Comparison of ENCODE assay signal across 18 cellular contexts in genomic region chr5:173300389-173301047, GRCh38. TPM values are rescaled to one million over a fixed set of nuclear protein-coding genes. Genes with fewer than 3 reads are reported as not detected.
DNase-seq lines count a peak whose midpoint lies in the region; ATAC-seq, FAIRE-seq and TF ChIP-seq lines count a peak whose summit lies in the region.
"Had no signal": no experiment of that assay in that cellular context is flagged by ENCODE, and none has a peak within 500 bp of the region (broad histone marks: within the 10 kb centered on the region; RNA-seq: fewer than 3 reads in every experiment).

No MANE protein-coding gene starts in this region.

- no peak overlapping the region for H3K56ac ChIP-seq in IMR-90 (ENCODE audit: extremely low read depth, insufficient read depth, low read length)

- H3K36me3 ChIP-seq in IMR-90 (ENCODE audit: control insufficient read depth, insufficient read depth, low read length) (no peaks in the 10 kb centered on the region), K562 (ENCODE audit: control insufficient read depth, insufficient read depth, low read length) (no peaks in the 10 kb centered on the region), spleen (no peaks in the 10 kb centered on the region)
- H3K36me3 ChIP-seq: BE2C had no signal

- 85% methylated on average over 2 of the region's 6 CpGs; no CpG with 5 or more reads in 1 of the 2 experiments for WGBS in IMR-90 (ENCODE audit: extremely low coverage in 2 of 2, insufficient read length in 1 of 2), 2 experiments
- WGBS in K562 (ENCODE audit: insufficient coverage, low coverage, missing lambda C conversion rate), result 60% methylated on average over 6 of the region's 6 CpGs
- 74 to 80% (median 76%) methylated on average over 6 of the region's 6 CpGs for WGBS in spleen, 5 donors

- H3K4me2 ChIP-seq in IMR-90 (ENCODE audit: low read depth, low read length) (no peak overlapping the region), K562 (ENCODE audit: insufficient read depth, low read length) (no peak overlapping the region)

- H4K5ac ChIP-seq in IMR-90 (ENCODE audit: low read depth, low read length), result no peak overlapping the region

- peaks cover 3% of the 10 kb centered on the region; the same call in 1 of the 2 replicates for H4K20me1 ChIP-seq in IMR-90 (ENCODE audit: insufficient read depth, low read length)
- no peaks in the 10 kb centered on the region for H4K20me1 ChIP-seq in K562 (replicated peaks; ENCODE audit: control insufficient read depth, insufficient read depth, low read length)

- no peak overlapping the region for H3K23ac ChIP-seq in IMR-90 (ENCODE audit: low read depth, low read length)

- no peak overlapping the region for H4K8ac ChIP-seq in IMR-90 (ENCODE audit: low read depth in 2 of 2, low read length in 2 of 2)

- H2AK5ac ChIP-seq in IMR-90 (ENCODE audit: low read depth, low read length), result 0 out of 2 replicates have a peak overlapping the region, but pooled peaks have one; percentile 53

- no peak overlapping the region for H2AK9ac ChIP-seq in IMR-90 (replicated peaks; ENCODE audit: low read depth, low read length, poor library complexity)

- H2BK20ac ChIP-seq in IMR-90 (ENCODE audit: low read depth, low read length), result no peak overlapping the region

- H3K27ac Mint-ChIP-seq in nephron, result peak overlapping the region in 2 of 3 experiments; percentile 76 to 83
- no peak overlapping the region for H3K27ac Mint-ChIP-seq in activated T-helper 1 cell treated with anti-CD3 and anti-CD28 coated beads, Interleukin-12 subunit alpha, Interleukin-12 subunit beta, Interleukin-2, Interleukin-4 antibody, amounts not matched to agents 30 ng/mL and 10 ng/mL and 1 ng/mL, durations not matched to agents 14 hours and 24 hours and 36 hours
- H3K27ac Mint-ChIP-seq: H9 had no signal

- POLR2A ChIA-PET in IMR-90 (lab: Charles Lee; ENCODE audit: unreplicated experiment), result no interaction called here
- POLR2A ChIA-PET in K562 (lab: Yijun Ruan, JAX), result interaction anchor here (0.5 to 0.6 kb wide), 2 partner anchors 28 to 784 kb away, joined by 3 to 4 read pairs; partner anchors contain the start of gene STC2

- BruUV-seq in IMR-90 (replicated peaks; lab: Mats Ljungman, UMichigan) (no TSS peak), K562 (replicated peaks; lab: Mats Ljungman, UMichigan) (no TSS peak)

- no peak for TF ChIP-seq EP300 in K562 (IDR thresholded peaks at IDR 0.05; ENCODE audit: low read length)

- H3K4me1 Mint-ChIP-seq in nephron, result peaks cover 68% of the 10 kb centered on the region
- no peaks in the 10 kb centered on the region for H3K4me1 Mint-ChIP-seq in activated T-helper 1 cell treated with anti-CD3 and anti-CD28 coated beads, Interleukin-12 subunit alpha, Interleukin-12 subunit beta, Interleukin-2, Interleukin-4 antibody, amounts not matched to agents 30 ng/mL and 10 ng/mL and 1 ng/mL, durations not matched to agents 14 hours and 24 hours and 36 hours (ENCODE audit: low read depth)

- TF ChIP-seq CTCF in IMR-90 (conservative IDR thresholded peaks at IDR 0.05; ENCODE audit: low read depth, low read length), result no peak
- TF ChIP-seq CTCF in K562 (IDR thresholded peaks at IDR 0.05 in 2 of 3, conservative IDR thresholded peaks at IDR 0.05 in 1 of 3; ENCODE audit: insufficient read depth in 2 of 3, low read depth in 1 of 3, low read length in 3 of 3), result no peak
- no peak for TF ChIP-seq CTCF in nephron (IDR thresholded peaks at IDR 0.05; ENCODE audit: unreplicated experiment in 3 of 3)
- no peak for TF ChIP-seq CTCF in spleen (IDR thresholded peaks at IDR 0.05 in 8 of 11, conservative IDR thresholded peaks at IDR 0.05 in 3 of 11)

- ATAC-seq in IMR-90 (ENCODE audit: low read depth) (no peak), K562 (no peak), HG02981 (IDR thresholded peaks at IDR 0.05; ENCODE audit: unreplicated experiment) (no peak)
- ATAC-seq: GM12878, Panc1 had no signal

- intact Hi-C loops in IMR-90 (cut with micrococcal nuclease), result no loop called here
- intact Hi-C loops in K562 (cut with micrococcal nuclease), result no loop called here
- intact Hi-C loops in spleen (cut with DNase I; ENCODE audit: low total_unique reads), result no loop called here
- intact Hi-C loops in activated T-helper 1 cell treated with anti-CD3 and anti-CD28 coated beads, Interleukin-12 subunit alpha, Interleukin-12 subunit beta, Interleukin-2, Interleukin-4 antibody, amounts not matched to agents 30 ng/mL and 10 ng/mL and 1 ng/mL, durations not matched to agents 14 hours and 24 hours and 36 hours (cut with micrococcal nuclease), result no loop called here

- no peaks in the 10 kb centered on the region for H3K9me3 Mint-ChIP-seq in nephron
- no peaks in the 10 kb centered on the region for H3K9me3 Mint-ChIP-seq in activated T-helper 1 cell treated with anti-CD3 and anti-CD28 coated beads, Interleukin-12 subunit alpha, Interleukin-12 subunit beta, Interleukin-2, Interleukin-4 antibody, amounts not matched to agents 30 ng/mL and 10 ng/mL and 1 ng/mL, durations not matched to agents 14 hours and 24 hours and 36 hours
- H3K9me3 Mint-ChIP-seq: H9 had no signal

- peaks cover 18% of the 10 kb centered on the region for H3K4me1 ChIP-seq in IMR-90 (ENCODE audit: control insufficient read depth, insufficient read depth, low read length)
- peaks cover 27 to 28% of the 10 kb centered on the region in 2 experiments for H3K4me1 ChIP-seq in K562 (replicated peaks in 1 of 2; ENCODE audit: control insufficient read depth in 2 of 2, insufficient read depth in 2 of 2, low read length in 2 of 2)
- H3K4me1 ChIP-seq in spleen, result peaks cover 0 to 6% (median 0%) of the 10 kb centered on the region in 6 donors
- H3K4me1 ChIP-seq: BE2C had no signal

- H2BK5ac ChIP-seq in IMR-90 (ENCODE audit: low read depth, low read length, poor library complexity, severe bottlenecking), result no peak overlapping the region

- TF ChIP-seq RAD21 in IMR-90 (IDR thresholded peaks at IDR 0.05; ENCODE audit: low read length) (no peak), K562 (CRISPR knock-in tag; conservative IDR thresholded peaks at IDR 0.05 in 1 of 2, IDR thresholded peaks at IDR 0.05 in 1 of 2) (no peak)

- H3K27me3 ChIP-seq in IMR-90 (ENCODE audit: control insufficient read depth, insufficient read depth, low read length) (no peaks in the 10 kb centered on the region), K562 (ENCODE audit: control insufficient read depth in 2 of 2, insufficient read depth in 2 of 2, low read length in 2 of 2) (no peaks in the 10 kb centered on the region), spleen (replicated peaks in 1 of 7) (peaks cover 0 to 45% (median 0%) of the 10 kb centered on the region in 7 donors)
- H3K27me3 ChIP-seq: BE2C had no signal

- no peak overlapping the region for H3K18ac ChIP-seq in IMR-90 (ENCODE audit: low read depth, low read length)

- H3K27ac ChIP-seq in IMR-90 (ENCODE audit: insufficient read depth, low read length) (no peak overlapping the region), K562 (ENCODE audit: extremely low read depth, low read depth, low read length) (no peak overlapping the region), spleen (peak overlapping the region in 6 of 8 donors; percentile 38 to 70 (median 59))

- no peak overlapping the region for H3K9ac ChIP-seq in IMR-90 (ENCODE audit: low read depth, low read length)
- H3K9ac ChIP-seq in K562 (ENCODE audit: insufficient read depth in 1 of 2, low read depth in 2 of 2, low read length in 2 of 2), result no peak overlapping the region

- FAIRE-seq in K562 (lab: Jason Lieb, UNC), result no peak
- FAIRE-seq: GM12878 had no signal

- in situ Hi-C loops in IMR-90 (cut with MboI; ENCODE audit: low sequenced_read_pairs), result no loop called here
- in situ Hi-C loops in K562 (cut with MboI), result no loop called here

- no peak overlapping the region for H3K4me3 Mint-ChIP-seq in nephron
- H3K4me3 Mint-ChIP-seq in activated T-helper 1 cell treated with anti-CD3 and anti-CD28 coated beads, Interleukin-12 subunit alpha, Interleukin-12 subunit beta, Interleukin-2, Interleukin-4 antibody, amounts not matched to agents 30 ng/mL and 10 ng/mL and 1 ng/mL, durations not matched to agents 14 hours and 24 hours and 36 hours, result no peak overlapping the region
- H3K4me3 Mint-ChIP-seq: H9 had no signal

- dilution Hi-C loops in IMR-90 (cut with HindIII; ENCODE audit: low sequenced_read_pairs, unreplicated experiment), result no loop called here

- H2AFZ ChIP-seq in IMR-90 (replicated peaks; ENCODE audit: low read length, poor library complexity) (no peak overlapping the region), K562 (ENCODE audit: low read depth, low read length) (no peak overlapping the region)

- H3K4me3 ChIP-seq in IMR-90 (ENCODE audit: insufficient read depth, low read depth, low read length) (no peak overlapping the region), K562 (no peak overlapping the region), spleen (no peak overlapping the region)
- H3K4me3 ChIP-seq: GM12878 had no signal

- H3K9me1 ChIP-seq in IMR-90 (ENCODE audit: insufficient read depth, low read length), result peaks cover 7% of the 10 kb centered on the region; the same call in 1 of the 2 replicates
- no peaks in the 10 kb centered on the region for H3K9me1 ChIP-seq in K562 (ENCODE audit: control insufficient read depth, insufficient read depth, low read length)

- H3K9me3 ChIP-seq in IMR-90 (ENCODE audit: control insufficient read depth, insufficient read depth, low read length) (no peaks in the 10 kb centered on the region), K562 (replicated peaks; ENCODE audit: control insufficient read depth, insufficient read depth, low read depth, low read length) (no peaks in the 10 kb centered on the region), spleen (no peaks in the 10 kb centered on the region)
- H3K9me3 ChIP-seq: BE2C had no signal

- H4K91ac ChIP-seq in IMR-90 (ENCODE audit: insufficient read depth, low read depth, low read length), result no peak overlapping the region

- H2BK15ac ChIP-seq in IMR-90 (ENCODE audit: low read depth, low read length), result no peak overlapping the region

- H3K79me1 ChIP-seq in IMR-90 (ENCODE audit: low read depth in 1 of 2, low read length in 2 of 2), result no peaks in the 10 kb centered on the region

- H3K27me3 Mint-ChIP-seq in nephron (ENCODE audit: low read depth), result peaks cover 16% of the 10 kb centered on the region
- H3K27me3 Mint-ChIP-seq in activated T-helper 1 cell treated with anti-CD3 and anti-CD28 coated beads, Interleukin-12 subunit alpha, Interleukin-12 subunit beta, Interleukin-2, Interleukin-4 antibody, amounts not matched to agents 30 ng/mL and 10 ng/mL and 1 ng/mL, durations not matched to agents 14 hours and 24 hours and 36 hours (ENCODE audit: insufficient read depth), result peaks cover 34% of the 10 kb centered on the region

- H2BK120ac ChIP-seq in IMR-90 (ENCODE audit: low read depth, low read length), result no peak overlapping the region; the same call in 1 of the 2 replicates

- 0 out of 2 replicates have a peak overlapping the region, but pooled peaks have one; percentile 2 for H3K4ac ChIP-seq in IMR-90 (ENCODE audit: low read depth, low read length)

- CTCF ChIA-PET in IMR-90 (lab: Yijun Ruan, JAX), result interaction anchor here (1.1 kb wide), 1 partner anchor 31 kb away, joined by 4 read pairs; no protein-coding TSS in a partner anchor
- CTCF ChIA-PET in K562 (lab: Yijun Ruan, JAX; ENCODE audit: low intra/inter-chr PET ratio), result no interaction called here

- H3K14ac ChIP-seq in IMR-90 (replicated peaks; ENCODE audit: low read depth, low read length), result no peak overlapping the region

- H3K36me3 Mint-ChIP-seq in nephron (ENCODE audit: low read depth), result no peaks in the 10 kb centered on the region
- H3K36me3 Mint-ChIP-seq in activated T-helper 1 cell treated with anti-CD3 and anti-CD28 coated beads, Interleukin-12 subunit alpha, Interleukin-12 subunit beta, Interleukin-2, Interleukin-4 antibody, amounts not matched to agents 30 ng/mL and 10 ng/mL and 1 ng/mL, durations not matched to agents 14 hours and 24 hours and 36 hours (ENCODE audit: low read depth), result no peaks in the 10 kb centered on the region

- H3K79me2 ChIP-seq in K562 (ENCODE audit: control insufficient read depth, insufficient read depth, low read length), result no peaks in the 10 kb centered on the region

- DNase-seq in IMR-90 (no peak), K562 (ENCODE audit: extremely low read depth in 1 of 4, low spot score in 3 of 4) (no peak), spleen (no peak), DMS153 (lab: John Stamatoyannopoulos, UW) (no peak)
- no peak for DNase-seq in activated T-helper 1 cell treated with anti-CD3 and anti-CD28 coated beads, Interleukin-12 subunit alpha, Interleukin-12 subunit beta, Interleukin-2, Interleukin-4 antibody, amounts not matched to agents 30 ng/mL and 10 ng/mL and 1 ng/mL, durations not matched to agents 14 hours and 24 hours and 36 hours (ENCODE audit: low spot score)
- DNase-seq: BE2C, DND-41, H9, NCI-H1105, NCI-H146, NCI-H2029, NCI-H2227 treated with DMSO at 0.1 percent for 48 hours, NCI-H510A treated with DMSO at 0.1 percent for 48 hours, NCI-H82 had no signal

- TF ChIP-seq POLR2A in IMR-90 (IDR thresholded peaks at IDR 0.05; ENCODE audit: low read depth, low read length) (no peak), K562 (conservative IDR thresholded peaks at IDR 0.05) (no peak), spleen (IDR thresholded peaks at IDR 0.05) (no peak)

RNA-seq across cellular contexts. Expression of gene STC2, which starts 27.7 kb away (rescaled TPM):
- total RNA-seq in IMR-90 (2012; rRNA removed) (87.5 and 259 TPM in 2 replicates), K562 (2014; rRNA removed) (23.8 and 30.1 TPM in 2 replicates), K562 (2014; rRNA removed; fragmentation: Illumina TruSeq; extraction: Trizol) (6.5 and 7.4 TPM in 2 replicates), K562 (2015; rRNA removed; fragmentation: Illumina TruSeq; extraction: Trizol) (7.2 and 8.9 TPM in 2 replicates), K562 (2021) (19.2 and 21.8 TPM in 2 replicates), spleen (10 to 100 TPM in 6 of 7 donors, 1 to 10 TPM in 1; 4.7 to 71.6 (median 30.3) TPM)
- polyA plus RNA-seq in IMR-90 (2012; rRNA removed) (157 and 270 TPM in 2 replicates), K562 (2011; rRNA removed) (4.3 and 4.7 TPM in 2 replicates), K562 (2014; fragmentation: Illumina TruSeq; extraction: Trizol) (11.4 and 16.1 TPM in 2 replicates), K562 (2014; fragmentation: Nextera tagmentation; extraction: Ambion mirVana) (under 1 TPM; 0.62 to 0.63 TPM), K562 (2014; rRNA removed) (25.6 and 31.7 TPM in 2 replicates), spleen (1 to 10 TPM in 2 of 3 donors, under 1 TPM in 1; 0.80 to 3.2 (median 1.0) TPM)
- polyA plus RNA-seq in IMR-90 (2012; cell fraction: cytosol; rRNA removed), result 105 and 264 TPM in 2 replicates
- 249 and 547 TPM in 2 replicates for polyA plus RNA-seq in IMR-90 (2012; cell fraction: nucleus; rRNA removed; ENCODE audit: low replicate concordance)
- total RNA-seq in K562 (2011; cell fraction: chromatin; rRNA removed; ENCODE audit: low replicate concordance), result 18.5 and 24.8 TPM in 2 replicates
- 30.9 and 40.0 TPM in 2 replicates for total RNA-seq in K562 (2011; cell fraction: nucleolus; rRNA removed)
- total RNA-seq in K562 (2011; cell fraction: nucleoplasm; rRNA removed), result 23.3 and 29.5 TPM in 2 replicates
- polyA plus RNA-seq in K562 (2011; cell fraction: cytosol; rRNA removed), result 1.9 and 4.0 TPM in 2 replicates
- polyA plus RNA-seq in K562 (2011; cell fraction: nucleus; rRNA removed), result 8.8 and 11.6 TPM in 2 replicates
- polyA plus RNA-seq in K562 (2012), result 8.1 and 31.8 TPM in 2 replicates
- polyA minus RNA-seq in K562 (2011; rRNA and poly(A)+ RNA removed), result 4.0 and 5.4 TPM in 2 replicates
- polyA minus RNA-seq in K562 (2011; cell fraction: cytosol; rRNA and poly(A)+ RNA removed), result 3.7 and 4.5 TPM in 2 replicates
- polyA minus RNA-seq in K562 (2011; cell fraction: nucleus; rRNA and poly(A)+ RNA removed), result 16.7 and 17.5 TPM in 2 replicates
- 25.4 and 27.7 TPM in 2 replicates for total RNA-seq in activated T-helper 1 cell treated with anti-CD3 and anti-CD28 coated beads, Interleukin-12 subunit alpha, Interleukin-12 subunit beta, Interleukin-2, Interleukin-4 antibody, amounts not matched to agents 30 ng/mL and 10 ng/mL and 1 ng/mL, durations not matched to agents 14 hours and 24 hours and 36 hours

Comparison
In these comparisons a context has a peak if more than half of its experiments do, and no peak if none do; other contexts are left out.
1. H3K27ac ChIP-seq: peak in spleen (6 of 8); none in IMR-90 (single experiment) and K562 (single experiment).